Comparison of ENCODE assay signal across 26 cellular contexts in the genomic region with DNA sequence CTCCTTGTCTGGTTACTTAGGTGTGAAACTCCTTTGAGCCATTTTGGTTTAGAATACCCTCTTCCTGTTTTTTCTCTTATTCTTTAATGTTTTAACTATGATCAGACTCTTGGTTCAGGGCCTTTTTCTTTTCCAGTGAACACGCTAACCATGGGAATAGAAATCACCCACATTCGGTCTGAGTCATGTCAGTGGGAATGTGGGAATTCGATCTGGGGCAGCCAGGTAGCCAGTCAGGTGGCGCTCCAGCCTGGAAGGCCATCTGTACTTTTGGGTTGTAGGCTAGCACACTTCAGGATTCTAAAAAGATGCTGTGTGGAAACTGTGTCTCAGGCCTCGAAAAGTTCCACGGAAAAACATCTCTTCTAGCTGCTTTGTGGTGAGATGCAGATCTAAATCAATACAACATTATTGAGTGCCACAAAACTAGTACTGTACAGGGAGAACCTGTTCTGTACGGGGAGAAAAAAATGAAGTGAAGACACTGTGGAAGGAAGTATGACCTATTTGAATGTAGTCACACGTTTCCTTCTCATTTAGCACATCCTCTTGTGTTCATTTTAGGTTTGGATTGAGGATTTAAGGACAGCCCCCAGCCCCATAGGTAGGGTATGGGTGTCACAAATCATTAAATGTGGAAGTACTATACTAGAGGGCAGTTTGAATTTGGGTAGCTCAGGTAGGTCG. TPM values are rescaled to one million over a fixed set of nuclear protein-coding genes. Genes with fewer than 3 reads are reported as not detected.
A peak's percentile ranks its signal among the peaks of the same experiment; 100 is the strongest.
DNase-seq lines count a peak whose midpoint lies in the region; ATAC-seq and TF ChIP-seq lines count a peak whose summit lies in the region.
"Had no signal": no experiment of that assay in that cellular context is flagged by ENCODE, and none has a peak within 500 bp of the region (broad histone marks: within the 10 kb centered on the region; RNA-seq: fewer than 3 reads in every experiment).

No MANE protein-coding gene starts in this region.

- H3K4me1 Mint-ChIP-seq in CD8-positive, alpha-beta memory T cell = peaks cover 42 to 68% (median 58%) of the 10 kb centered on the region in 3 donors
- H3K4me1 Mint-ChIP-seq in progenitor cell of endocrine pancreas (ENCODE audit: low read depth) = peaks cover 8% of the 10 kb centered on the region

- ATAC-seq in HG03442 (IDR thresholded peaks at IDR 0.05; ENCODE audit: unreplicated experiment) = no peak
- ATAC-seq: activated CD8-positive, alpha-beta T cell treated with anti-CD3 and anti-CD28 coated beads for 36 hours; mucosa of descending colon; sciatic nerve had no signal

- no peak overlapping the region for H3K4me3 ChIP-seq in CD8-positive, alpha-beta memory T cell (ENCODE audit: low read length)
- H3K4me3 ChIP-seq in OCI-LY7 (ENCODE audit: low read depth, low read length, poor library complexity, severe bottlenecking) = no peak overlapping the region
- no peak overlapping the region for H3K4me3 ChIP-seq in epithelial cell of proximal tubule (ENCODE audit: low read depth, low read length)
- H3K4me3 ChIP-seq: lung, mucosa of descending colon, tibial artery had no signal

- no peaks in the 10 kb centered on the region for H3K27me3 ChIP-seq in CD8-positive, alpha-beta memory T cell (ENCODE audit: insufficient read depth, low read length, poor library complexity, severe bottlenecking)
- H3K27me3 ChIP-seq: tibial artery had no signal

- H3K79me2 ChIP-seq in OCI-LY7 (ENCODE audit: insufficient read depth, low read depth, low read length) = no peaks in the 10 kb centered on the region

- no TSS peak for BruUV-seq in OCI-LY7 (replicated peaks; lab: Mats Ljungman, UMichigan)

- no peaks in the 10 kb centered on the region for H3K9me2 ChIP-seq in OCI-LY7 (ENCODE audit: insufficient read depth, low read length)

- H3K9me3 Mint-ChIP-seq in CD8-positive, alpha-beta memory T cell = no peaks in the 10 kb centered on the region
- no peaks in the 10 kb centered on the region for H3K9me3 Mint-ChIP-seq in progenitor cell of endocrine pancreas (ENCODE audit: low read depth)
- H3K9me3 Mint-ChIP-seq: activated CD8-positive, alpha-beta T cell treated with anti-CD3 and anti-CD28 coated beads for 36 hours; T-helper 1 cell treated with Interleukin-12 subunit alpha and Interleukin-12 subunit beta and Interleukin-4 antibody, amounts not matched to agents 30 μg/mL and 1 μg/mL, for 36 hours had no signal

- DNase-seq in CD8-positive, alpha-beta memory T cell = no peak
- DNase-seq in OCI-LY7 (ENCODE audit: low spot score) (no peak), epithelial cell of proximal tubule (ENCODE audit: low read depth) (peak; percentile 30), progenitor cell of endocrine pancreas (ENCODE audit: low spot score, unreplicated experiment) (no peak), SW 1271 (lab: John Stamatoyannopoulos, UW) (no peak), HEK293T (ENCODE audit: extremely low spot score) (no peak)
- DNase-seq: ACHN; activated CD8-positive, alpha-beta T cell treated with anti-CD3 and anti-CD28 coated beads for 36 hours; activated gamma-delta T cell treated with Interleukin-2 at 50 U/mL for 16 hours; activated T-cell treated with anti-CD3 and anti-CD28 coated beads for 4 hours; cerebellar nuclear complex; COR-L47; GDM1; mucosa of descending colon; NCI-H1105; NCI-H2029 treated with DMSO at 0.1 percent for 48 hours; NCI-H526 treated with DMSO at 0.1 percent for 48 hours; posterior cingulate gyrus; stimulated activated CD4-positive, alpha-beta T cell treated with anti-CD3 and anti-CD28 coated beads, Interleukin-12 subunit alpha, Interleukin-12 subunit beta, amount 100 ng/mL, for 4 hours; stimulated activated CD4-positive, alpha-beta T cell treated with anti-CD3 and anti-CD28 coated beads, Interleukin-4, amount 100 ng/mL, for 1 hour; stimulated activated naive CD4-positive, alpha-beta T cell treated with Interleukin-2 at 50 U/mL for 16 hours; tibial artery had no signal

- H3K27ac ChIP-seq in CD8-positive, alpha-beta memory T cell (ENCODE audit: low read depth, low read length) = no peak overlapping the region
- H3K27ac ChIP-seq in OCI-LY7 (ENCODE audit: low read depth, low read length, poor library complexity, severe bottlenecking) = no peak overlapping the region
- H3K27ac ChIP-seq: tibial artery had no signal

- H4K20me1 ChIP-seq in OCI-LY7 (ENCODE audit: insufficient read depth, low read length) = no peaks in the 10 kb centered on the region

- POLR2A ChIA-PET in CD8-positive, alpha-beta memory T cell (lab: Charles Lee) = no interaction called here
- POLR2A ChIA-PET in OCI-LY7 (lab: Charles Lee) = interaction anchor here (0.7 to 2.4 kb wide), 2 partner anchors 13 to 301 kb away, joined by 3 to 7 read pairs; no protein-coding TSS in a partner anchor
- POLR2A ChIA-PET in HEK293T (lab: Yijun Ruan, JAX) = no interaction called here

- no peaks in the 10 kb centered on the region for H3K36me3 ChIP-seq in CD8-positive, alpha-beta memory T cell (ENCODE audit: insufficient read depth, low read length)
- no peaks in the 10 kb centered on the region for H3K36me3 ChIP-seq in OCI-LY7 (ENCODE audit: insufficient read depth, low read length)
- H3K36me3 ChIP-seq: tibial artery had no signal

- H3K36me3 Mint-ChIP-seq in CD8-positive, alpha-beta memory T cell = peaks cover 0 to 1% (median 0%) of the 10 kb centered on the region in 3 donors
- no peaks in the 10 kb centered on the region for H3K36me3 Mint-ChIP-seq in progenitor cell of endocrine pancreas (ENCODE audit: insufficient read depth)

- peak overlapping the region; percentile 42; the same call in 1 of the 2 replicates for H3K4me2 ChIP-seq in OCI-LY7 (ENCODE audit: low read length)

- peaks cover 0 to 3% of the 10 kb centered on the region in 2 donors for H3K27me3 Mint-ChIP-seq in CD8-positive, alpha-beta memory T cell
- H3K27me3 Mint-ChIP-seq in progenitor cell of endocrine pancreas = no peaks in the 10 kb centered on the region
- H3K27me3 Mint-ChIP-seq: activated CD8-positive, alpha-beta T cell treated with anti-CD3 and anti-CD28 coated beads for 36 hours had no signal

- H3K27ac Mint-ChIP-seq in CD8-positive, alpha-beta memory T cell = peak overlapping the region in 5 of 8 donors; percentile 53 to 80 (median 75)
- peak overlapping the region; percentile 22 for H3K27ac Mint-ChIP-seq in progenitor cell of endocrine pancreas
- H3K27ac Mint-ChIP-seq: activated CD8-positive, alpha-beta T cell treated with anti-CD3 and anti-CD28 coated beads for 36 hours; T-helper 1 cell treated with Interleukin-12 subunit alpha and Interleukin-12 subunit beta and Interleukin-4 antibody, amounts not matched to agents 30 μg/mL and 1 μg/mL, for 36 hours had no signal

- CTCF ChIA-PET in CD8-positive, alpha-beta memory T cell (lab: Charles Lee) = interaction anchor here (1.1 to 1.4 kb wide), 2 partner anchors 38 to 343 kb away, joined by 3 read pairs; no protein-coding TSS in a partner anchor
- CTCF ChIA-PET in OCI-LY7 (lab: Charles Lee; ENCODE audit: unreplicated experiment) (interaction anchor here (1.0 kb wide), 1 partner anchor 14 kb away, joined by 4 read pairs; no protein-coding TSS in a partner anchor), HEK293T (lab: Yijun Ruan, JAX) (interaction anchor here (1.6 kb wide), 1 partner anchor 116 kb away, joined by 3 read pairs; no protein-coding TSS in a partner anchor)

- intact Hi-C loops in OCI-LY7 (cut with micrococcal nuclease; ENCODE audit: unreplicated experiment) = no loop called here

- no peak overlapping the region for H2AFZ ChIP-seq in OCI-LY7 (ENCODE audit: low read length)

- no peak for TF ChIP-seq CTCF in OCI-LY7 (conservative IDR thresholded peaks at IDR 0.05; ENCODE audit: low read length)
- TF ChIP-seq CTCF in epithelial cell of proximal tubule (conservative IDR thresholded peaks at IDR 0.05; ENCODE audit: low read depth, low read length) = no peak
- TF ChIP-seq CTCF in progenitor cell of endocrine pancreas (IDR thresholded peaks at IDR 0.05; ENCODE audit: unreplicated experiment) = no peak

- peak overlapping the region in 2 of 7 donors; percentile 51 to 61 for H3K4me3 Mint-ChIP-seq in CD8-positive, alpha-beta memory T cell
- no peak overlapping the region for H3K4me3 Mint-ChIP-seq in progenitor cell of endocrine pancreas (ENCODE audit: low read depth)
- H3K4me3 Mint-ChIP-seq: activated CD8-positive, alpha-beta T cell treated with anti-CD3 and anti-CD28 coated beads for 36 hours; T-helper 1 cell treated with Interleukin-12 subunit alpha and Interleukin-12 subunit beta and Interleukin-4 antibody, amounts not matched to agents 30 μg/mL and 1 μg/mL, for 36 hours had no signal

- no peaks in the 10 kb centered on the region for H3K9me3 ChIP-seq in CD8-positive, alpha-beta memory T cell (ENCODE audit: low read length)
- no peaks in the 10 kb centered on the region for H3K9me3 ChIP-seq in OCI-LY7 (ENCODE audit: low read length)
- H3K9me3 ChIP-seq: mucosa of descending colon, tibial artery had no signal

- H3K4me1 ChIP-seq in CD8-positive, alpha-beta memory T cell (ENCODE audit: insufficient read depth, low read length) = peaks cover 3% of the 10 kb centered on the region
- H3K4me1 ChIP-seq in OCI-LY7 (ENCODE audit: insufficient read depth, low read length, poor library complexity, severe bottlenecking) = peaks cover 13% of the 10 kb centered on the region

TF ChIP-seq in HEK293T, 16 proteins besides CTCF, POLR2A, EP300 and RAD21 (continues in another document):
- TF ChIP-seq HDGF (IDR thresholded peaks at IDR 0.05; ENCODE audit: borderline replicate concordance) (no peak), ZNF384 (IDR thresholded peaks at IDR 0.05) (no peak), CTBP1 (IDR thresholded peaks at IDR 0.05; ENCODE audit: borderline replicate concordance) (no peak), BHLHE40 (IDR thresholded peaks at IDR 0.05; ENCODE audit: borderline replicate concordance) (no peak), FOXA1 (IDR thresholded peaks at IDR 0.05) (no peak), LEF1 (IDR thresholded peaks at IDR 0.05; ENCODE audit: borderline replicate concordance) (no peak), SP1 (IDR thresholded peaks at IDR 0.05) (no peak), TARDBP (IDR thresholded peaks at IDR 0.05) (no peak), FOXK2 (IDR thresholded peaks at IDR 0.05) (no peak), ARNT (IDR thresholded peaks at IDR 0.05) (no peak)
- TF ChIP-seq, protein P1, sequence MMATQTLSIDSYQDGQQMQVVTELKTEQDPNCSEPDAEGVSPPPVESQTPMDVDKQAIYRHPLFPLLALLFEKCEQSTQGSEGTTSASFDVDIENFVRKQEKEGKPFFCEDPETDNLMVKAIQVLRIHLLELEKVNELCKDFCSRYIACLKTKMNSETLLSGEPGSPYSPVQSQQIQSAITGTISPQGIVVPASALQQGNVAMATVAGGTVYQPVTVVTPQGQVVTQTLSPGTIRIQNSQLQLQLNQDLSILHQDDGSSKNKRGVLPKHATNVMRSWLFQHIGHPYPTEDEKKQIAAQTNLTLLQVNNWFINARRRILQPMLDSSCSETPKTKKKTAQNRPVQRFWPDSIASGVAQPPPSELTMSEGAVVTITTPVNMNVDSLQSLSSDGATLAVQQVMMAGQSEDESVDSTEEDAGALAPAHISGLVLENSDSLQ (IDR thresholded peaks at IDR 0.05) = no peak

RNA-seq across cellular contexts. Expression of a gene that starts 36.4 kb away (rescaled TPM):
- total RNA-seq in CD8-positive, alpha-beta memory T cell = 1 to 10 TPM; 3.3 to 3.7 TPM
- 3.9 TPM for polyA plus RNA-seq in CD8-positive, alpha-beta memory T cell
- total RNA-seq in OCI-LY7 (2014; rRNA removed; shearing (Covaris generic)) = 14.2 and 19.8 TPM in 2 replicates
- total RNA-seq in OCI-LY7 (2022) (13.5 and 17.1 TPM in 2 replicates), epithelial cell of proximal tubule (6.1 and 6.9 TPM in 2 replicates), progenitor cell of endocrine pancreas (12.9 and 13.4 TPM in 2 replicates)
